Comparison of ENCODE assay signal across 7 cellular contexts in the genomic region with DNA sequence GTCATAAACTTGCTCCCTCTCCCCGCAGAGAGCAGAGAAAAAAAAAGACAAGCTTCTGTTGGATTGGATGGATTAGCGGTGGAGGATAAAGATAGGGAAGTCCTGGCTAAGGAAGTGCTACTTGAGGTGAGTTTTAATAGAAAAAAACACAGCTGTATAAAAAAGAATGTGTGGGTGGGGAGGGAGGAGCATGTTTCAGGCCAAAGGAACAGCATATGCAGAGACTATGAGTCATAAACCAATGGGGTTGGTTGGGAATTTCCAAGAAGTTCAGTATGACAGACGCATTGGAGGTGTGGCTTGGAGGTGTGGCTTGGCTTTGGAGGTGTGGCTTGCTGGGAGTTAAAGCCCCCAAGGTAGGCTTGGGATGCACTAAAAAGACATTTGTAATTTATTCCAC.
DNase-seq lines count a peak whose midpoint lies in the region; ATAC-seq and TF ChIP-seq lines count a peak whose summit lies in the region.

No MANE protein-coding gene starts in this region.

- TF ChIP-seq CTCF in RWPE1 (conservative IDR thresholded peaks at IDR 0.05; ENCODE audit: low read depth), result no peak

- CTCF ChIA-PET in RWPE1 (lab: Yijun Ruan, JAX), result interaction anchor here (0.6 kb wide), 1 partner anchor 10 kb away, joined by 3 read pairs; no protein-coding TSS in a partner anchor

- DNase-seq in RWPE1 (ENCODE audit: low spot score) (peak; percentile 91), epithelial cell of prostate (ENCODE audit: low read depth, low spot score) (peak; percentile 96), NCI-H1930 (lab: John Stamatoyannopoulos, UW) (no peak)
- DNase-seq in stimulated activated CD8-positive, alpha-beta memory T cell treated with anti-CD3 and anti-CD28 coated beads, Interleukin-15, amount 100 ng/mL, for 48 hours (ENCODE audit: low read depth in 2 of 2), result peak; percentile 20 to 34
- DNase-seq in central memory CD4-positive, alpha-beta T cell, result no peak

- POLR2A ChIA-PET in RWPE1 (lab: Yijun Ruan, JAX; ENCODE audit: low non-redundant PET), result no interaction called here

- no peak overlapping the region for H3K27ac ChIP-seq in RWPE1
- peak overlapping the region; percentile 76 for H3K27ac ChIP-seq in epithelial cell of prostate

- ATAC-seq in GM19025 (IDR thresholded peaks at IDR 0.05; ENCODE audit: low read depth, unreplicated experiment) (peak; percentile 97), HG02884 (IDR thresholded peaks at IDR 0.05; ENCODE audit: unreplicated experiment) (peak; percentile 99)

Comparison
In these comparisons a context has a peak if more than half of its experiments do, and no peak if none do; other contexts are left out.
1. DNase-seq: peak in RWPE1 (single experiment), epithelial cell of prostate (single experiment) and stimulated activated CD8-positive, alpha-beta memory T cell treated with anti-CD3 and anti-CD28 coated beads, Interleukin-15, amount 100 ng/mL, for 48 hours (2 of 2); none in central memory CD4-positive, alpha-beta T cell (single experiment) and NCI-H1930 (0 of 2).